Comparison of ENCODE assay signal across 1 cellular context in the genomic region with DNA sequence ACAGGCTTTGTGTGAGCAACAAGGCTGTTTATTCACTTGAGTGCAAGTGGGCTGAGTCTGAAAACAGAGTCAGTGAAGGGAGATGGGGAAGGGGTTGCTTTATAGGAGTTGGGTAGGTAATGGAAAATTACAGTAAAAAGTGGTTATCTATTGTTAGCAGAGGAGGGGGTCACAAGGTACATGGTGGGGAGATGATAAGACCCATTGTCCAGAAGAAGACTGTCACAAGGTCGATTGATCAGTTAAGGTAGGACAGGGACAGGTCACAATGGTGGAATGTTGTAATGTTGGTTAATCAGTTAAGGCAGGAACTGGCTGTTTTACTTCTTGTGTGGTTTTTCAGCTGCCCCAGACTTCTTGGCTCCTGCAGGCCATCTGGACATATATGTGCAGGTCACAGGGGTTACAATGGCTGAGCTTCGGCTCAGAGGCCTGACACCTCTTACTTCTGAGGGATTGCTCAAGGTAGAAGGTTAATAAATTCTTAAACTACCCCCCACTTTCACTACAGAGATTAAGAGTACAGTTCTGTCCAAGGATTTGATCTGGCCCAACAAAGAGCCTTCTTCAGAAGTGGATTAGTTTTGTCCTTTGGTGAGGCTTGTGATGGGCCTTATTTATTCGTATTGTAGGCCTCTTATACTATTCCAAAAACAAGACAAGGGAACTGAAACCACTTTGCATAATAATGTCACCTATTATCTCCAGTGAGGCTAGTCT.
TF ChIP-seq lines count a peak whose summit lies in the region.

No MANE protein-coding gene starts in this region.

TF ChIP-seq in endothelial cell of umbilical vein, 7 proteins besides CTCF, POLR2A, EP300 and RAD21:
- TF ChIP-seq FOS (IDR thresholded peaks at IDR 0.05; ENCODE audit: borderline replicate concordance, insufficient read depth, low read length) = no peak
- TF ChIP-seq JUN (IDR thresholded peaks at IDR 0.05; ENCODE audit: borderline replicate concordance, insufficient read depth, insufficient read length, low read depth) = no peak
- TF ChIP-seq POLR2AphosphoS5 (IDR thresholded peaks at IDR 0.05; ENCODE audit: insufficient read depth, low read depth, low read length) = no peak
- TF ChIP-seq GATA2 (IDR thresholded peaks at IDR 0.05; ENCODE audit: insufficient read depth, insufficient read length, low read depth, low read length) = no peak
- no peak for TF ChIP-seq EZH2 (IDR thresholded peaks at IDR 0.05; ENCODE audit: borderline replicate concordance, low read depth, low read length, severe bottlenecking)
- TF ChIP-seq, protein P1, sequence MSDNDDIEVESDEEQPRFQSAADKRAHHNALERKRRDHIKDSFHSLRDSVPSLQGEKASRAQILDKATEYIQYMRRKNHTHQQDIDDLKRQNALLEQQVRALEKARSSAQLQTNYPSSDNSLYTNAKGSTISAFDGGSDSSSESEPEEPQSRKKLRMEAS (IDR thresholded peaks at IDR 0.05; ENCODE audit: insufficient read depth, insufficient read length) = no peak
- no peak for TF ChIP-seq MYC (IDR thresholded peaks at IDR 0.05; ENCODE audit: low read depth, low read length)
